Comparison of ENCODE assay signal across 16 cellular contexts in genomic region chr9:20376780-20377179, GRCh38.
DNase-seq lines count a peak whose midpoint lies in the region; ATAC-seq and TF ChIP-seq lines count a peak whose summit lies in the region.
"Had no signal": no experiment of that assay in that cellular context is flagged by ENCODE, and none has a peak within 500 bp of the region (broad histone marks: within the 10 kb centered on the region; RNA-seq: fewer than 3 reads in every experiment).

No MANE protein-coding gene starts in this region.

- H3K27ac Mint-ChIP-seq in activated CD4-positive, alpha-beta T cell treated with anti-CD3 and anti-CD28 coated beads for 36 hours = peak overlapping the region; percentile 68
- no peak overlapping the region for H3K27ac Mint-ChIP-seq in stimulated activated memory B cell treated with anti-CD40 and anti-IgM and Interleukin-4, amounts not matched to agents 10 μg/mL and 1 μg/mL and 100 μg/mL, for 72 hours
- H3K27ac Mint-ChIP-seq: activated T-helper 17 cell treated with anti-CD3 and anti-CD28 coated beads, Interleukin-2, amount 50 U/mL, for 72 hours; CD14-positive monocyte had no signal

- no peaks in the 10 kb centered on the region for H3K9me3 Mint-ChIP-seq in activated CD4-positive, alpha-beta T cell treated with anti-CD3 and anti-CD28 coated beads for 36 hours (ENCODE audit: low read depth)
- H3K9me3 Mint-ChIP-seq in stimulated activated memory B cell treated with anti-CD40 and anti-IgM and Interleukin-4, amounts not matched to agents 10 μg/mL and 1 μg/mL and 100 μg/mL, for 72 hours = no peaks in the 10 kb centered on the region
- H3K9me3 Mint-ChIP-seq: activated T-helper 17 cell treated with anti-CD3 and anti-CD28 coated beads, Interleukin-2, amount 50 U/mL, for 72 hours had no signal

- DNase-seq in activated CD4-positive, alpha-beta T cell treated with anti-CD3 and anti-CD28 coated beads for 36 hours = no peak
- no peak for DNase-seq in activated CD4-positive, alpha-beta T cell treated with anti-CD3 and anti-CD28 coated beads, Interleukin-2, amount 50 U/mL, for 1 hour
- peak; percentile 43 for DNase-seq in KBM-7
- DNase-seq in left lobe of liver (ENCODE audit: low spot score) = no peak
- DNase-seq in GM10248 (ENCODE audit: extremely low spot score) = no peak
- DNase-seq in GM03348 (ENCODE audit: low spot score) = no peak
- DNase-seq: activated CD4-positive, alpha-beta T cell treated with anti-CD3 and anti-CD28 coated beads for 4 hours; effector CD4-positive, alpha-beta T cell; GM23248; left ventricle myocardium superior; stimulated activated CD4-positive, alpha-beta T cell treated with anti-CD3 and anti-CD28 coated beads, Interleukin-1b, Interleukin-23, amount 100 ng/mL, for 48 hours had no signal

- CTCF ChIA-PET in activated CD4-positive, alpha-beta T cell treated with anti-CD3 and anti-CD28 coated beads for 36 hours (lab: Charles Lee) = interaction anchor here (0.6 to 0.7 kb wide), 2 partner anchors 12 to 309 kb away, joined by 3 read pairs; no protein-coding TSS in a partner anchor
- CTCF ChIA-PET in GM10248 (lab: Yijun Ruan, JAX) = interaction anchor here (0.5 to 1.8 kb wide), 4 partner anchors 18 to 565 kb away, joined by 3 to 5 read pairs (median 4); no protein-coding TSS in a partner anchor

- H3K36me3 Mint-ChIP-seq in activated CD4-positive, alpha-beta T cell treated with anti-CD3 and anti-CD28 coated beads for 36 hours (ENCODE audit: low read depth) = peaks cover 5% of the 10 kb centered on the region
- H3K36me3 Mint-ChIP-seq in stimulated activated memory B cell treated with anti-CD40 and anti-IgM and Interleukin-4, amounts not matched to agents 10 μg/mL and 1 μg/mL and 100 μg/mL, for 72 hours = no peaks in the 10 kb centered on the region
- H3K36me3 Mint-ChIP-seq: CD14-positive monocyte had no signal

- no peak for ATAC-seq in activated CD4-positive, alpha-beta T cell treated with anti-CD3 and anti-CD28 coated beads for 36 hours
- ATAC-seq in GM19351 (IDR thresholded peaks at IDR 0.05; ENCODE audit: unreplicated experiment) = peak; percentile 45
- peak; percentile 27 for ATAC-seq in left lobe of liver
- no peak for ATAC-seq in stimulated activated memory B cell treated with anti-CD40 and anti-IgM and Interleukin-4, amounts not matched to agents 10 μg/mL and 1 μg/mL and 100 μg/mL, for 72 hours
- ATAC-seq: activated T-helper 17 cell treated with anti-CD3 and anti-CD28 coated beads, Interleukin-2, amount 50 U/mL, for 72 hours; left ventricle myocardium superior; Right ventricle myocardium inferior had no signal

- H3K4me1 Mint-ChIP-seq in activated CD4-positive, alpha-beta T cell treated with anti-CD3 and anti-CD28 coated beads for 36 hours = peaks cover 44% of the 10 kb centered on the region
- no peaks in the 10 kb centered on the region for H3K4me1 Mint-ChIP-seq in stimulated activated memory B cell treated with anti-CD40 and anti-IgM and Interleukin-4, amounts not matched to agents 10 μg/mL and 1 μg/mL and 100 μg/mL, for 72 hours

- intact Hi-C loops in activated CD4-positive, alpha-beta T cell treated with anti-CD3 and anti-CD28 coated beads for 36 hours (cut with DNase I, micrococcal nuclease) = no loop called here

- H3K27me3 Mint-ChIP-seq in activated CD4-positive, alpha-beta T cell treated with anti-CD3 and anti-CD28 coated beads for 36 hours = no peaks in the 10 kb centered on the region
- H3K27me3 Mint-ChIP-seq in stimulated activated memory B cell treated with anti-CD40 and anti-IgM and Interleukin-4, amounts not matched to agents 10 μg/mL and 1 μg/mL and 100 μg/mL, for 72 hours = no peaks in the 10 kb centered on the region
- H3K27me3 Mint-ChIP-seq: activated T-helper 17 cell treated with anti-CD3 and anti-CD28 coated beads, Interleukin-2, amount 50 U/mL, for 72 hours had no signal

- POLR2A ChIA-PET in activated CD4-positive, alpha-beta T cell treated with anti-CD3 and anti-CD28 coated beads for 36 hours (lab: Charles Lee) = no interaction called here
- POLR2A ChIA-PET in GM10248 (lab: Yijun Ruan, JAX) = no interaction called here

- TF ChIP-seq CTCF in GM10248 (IDR thresholded peaks at IDR 0.05; ENCODE audit: control extremely low read depth, extremely low read depth, low read depth, missing control alignments) = no peak

- peak overlapping the region; percentile 6 for H3K4me3 Mint-ChIP-seq in activated CD4-positive, alpha-beta T cell treated with anti-CD3 and anti-CD28 coated beads for 36 hours
- no peak overlapping the region for H3K4me3 Mint-ChIP-seq in stimulated activated memory B cell treated with anti-CD40 and anti-IgM and Interleukin-4, amounts not matched to agents 10 μg/mL and 1 μg/mL and 100 μg/mL, for 72 hours
- H3K4me3 Mint-ChIP-seq: activated T-helper 17 cell treated with anti-CD3 and anti-CD28 coated beads, Interleukin-2, amount 50 U/mL, for 72 hours had no signal

- in situ Hi-C loops in KBM-7 (cut with MboI; ENCODE audit: low pct_unique_long_range_greater_than_20kb, low sequenced_read_pairs) = no loop called here

Comparison
In these comparisons a context has a peak if more than half of its experiments do, and no peak if none do; other contexts are left out.
1. ATAC-seq: peak in GM19351 (single experiment) and left lobe of liver (single experiment); none in activated CD4-positive, alpha-beta T cell treated with anti-CD3 and anti-CD28 coated beads for 36 hours (single experiment) and stimulated activated memory B cell treated with anti-CD40 and anti-IgM and Interleukin-4, amounts not matched to agents 10 μg/mL and 1 μg/mL and 100 μg/mL, for 72 hours (single experiment).